Comparison of ENCODE assay signal across 8 cellular contexts in the genomic region with DNA sequence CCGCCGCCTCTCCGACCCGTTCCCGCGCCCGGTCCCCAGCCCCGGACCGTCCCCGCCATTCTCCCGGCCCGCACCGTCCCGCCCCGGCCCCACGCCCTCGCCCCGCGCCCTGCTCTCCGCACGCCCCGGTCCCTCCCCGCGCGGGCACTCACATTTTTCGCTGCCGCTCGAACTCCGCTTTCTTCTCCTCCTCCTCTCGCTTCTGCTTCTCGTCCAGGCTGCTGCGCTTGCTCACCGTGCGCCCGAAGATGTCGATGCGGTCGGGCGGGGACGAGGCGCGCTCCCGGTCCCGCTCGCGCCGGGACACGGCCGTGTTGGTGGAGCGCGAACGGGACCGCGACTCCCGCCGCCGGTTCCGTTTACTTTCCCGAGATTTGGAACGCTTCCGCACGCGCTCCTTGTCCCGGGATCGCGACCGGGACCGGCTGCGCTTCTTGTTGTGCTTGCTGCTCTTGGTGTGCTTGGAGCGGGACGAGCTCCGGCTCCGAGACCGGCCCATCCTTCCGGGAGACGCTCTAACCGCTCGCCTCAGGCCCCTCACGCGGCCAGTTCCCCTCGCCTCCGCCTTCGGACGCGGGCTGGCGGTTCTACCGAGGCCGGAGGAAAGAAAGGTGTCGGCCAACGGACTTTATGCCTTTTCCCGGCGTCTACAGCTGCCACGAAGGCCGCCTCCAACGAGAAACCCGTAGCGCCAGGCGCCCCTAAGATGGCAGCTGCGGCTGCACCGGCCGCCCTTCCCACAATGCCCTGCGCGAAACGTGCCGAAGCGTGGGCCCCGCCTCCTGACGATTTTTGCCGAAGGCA. TPM values are rescaled to one million over a fixed set of nuclear protein-coding genes. Genes with fewer than 3 reads are reported as not detected.
A peak's percentile ranks its signal among the peaks of the same experiment; 100 is the strongest.
DNase-seq lines count a peak whose midpoint lies in the region; ATAC-seq and TF ChIP-seq lines count a peak whose summit lies in the region.

A gene with protein sequence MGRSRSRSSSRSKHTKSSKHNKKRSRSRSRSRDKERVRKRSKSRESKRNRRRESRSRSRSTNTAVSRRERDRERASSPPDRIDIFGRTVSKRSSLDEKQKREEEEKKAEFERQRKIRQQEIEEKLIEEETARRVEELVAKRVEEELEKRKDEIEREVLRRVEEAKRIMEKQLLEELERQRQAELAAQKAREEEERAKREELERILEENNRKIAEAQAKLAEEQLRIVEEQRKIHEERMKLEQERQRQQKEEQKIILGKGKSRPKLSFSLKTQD (minus strand): TSS at position 717 of the 804 bp plus-strand sequence. CDS start 218 bp downstream, at position 499.

- intact Hi-C loops in CD4-positive, alpha-beta T cell (cut with DNase I, micrococcal nuclease) = loop anchor here (1.0 to 5.0 kb wide), 3 partner anchors 30 to 1650 kb away; a partner anchor contains a TSS

- H3K4me1 Mint-ChIP-seq in CD4-positive, alpha-beta T cell (ENCODE audit: low read depth) = peaks cover 62% of the 10 kb centered on the region
- H3K4me1 Mint-ChIP-seq in mesothelial cell of epicardium = peaks cover 44% of the 10 kb centered on the region

- no peak for TF ChIP-seq CTCF in CD4-positive, alpha-beta T cell (IDR thresholded peaks at IDR 0.05)
- no peak for TF ChIP-seq CTCF in mesothelial cell of epicardium (IDR thresholded peaks at IDR 0.05; ENCODE audit: unreplicated experiment)

- H3K4me3 Mint-ChIP-seq in CD4-positive, alpha-beta T cell = peak within 1 kb of the TSS; percentile 94
- peak within 1 kb of the TSS; percentile 94 for H3K4me3 Mint-ChIP-seq in mesothelial cell of epicardium

- H3K36me3 Mint-ChIP-seq in CD4-positive, alpha-beta T cell (ENCODE audit: low read depth) = peaks cover 24% of the 10 kb centered on the region
- no peaks in the 10 kb centered on the region for H3K36me3 Mint-ChIP-seq in mesothelial cell of epicardium

- H3K27me3 Mint-ChIP-seq in CD4-positive, alpha-beta T cell = no peaks in the 10 kb centered on the region
- H3K27me3 Mint-ChIP-seq in mesothelial cell of epicardium (ENCODE audit: low read depth) = no peaks in the 10 kb centered on the region

- DNase-seq in CD4-positive, alpha-beta T cell = peak; percentile 90 to 98 (median 96)
- DNase-seq in NOMO-1 (lab: John Stamatoyannopoulos, UW; ENCODE audit: unreplicated experiment in 2 of 2) (peak; percentile 88 to 95), mesothelial cell of epicardium (ENCODE audit: low spot score in 2 of 2, unreplicated experiment in 2 of 2) (peak; percentile 91 to 98)
- peak; percentile 78 for DNase-seq in activated CD8-positive, alpha-beta memory T cell treated with anti-CD3 and anti-CD28 coated beads, Interleukin-2, amount 50 U/mL, for 1 hour (ENCODE audit: extremely low read depth)
- peak; percentile 92 to 94 for DNase-seq in stimulated activated CD8-positive, alpha-beta memory T cell treated with anti-CD3 and anti-CD28 coated beads, Interleukin-2, amount 100 ng/mL, for 1 hour (ENCODE audit: low read depth in 2 of 2)

- in situ Hi-C loops in endometrial microvascular endothelial cells (cut with HindIII; ENCODE audit: inconsistent ontology term, low pct_unique_long_range_greater_than_20kb, low sequenced_read_pairs) = loop anchor here (25.0 kb wide), 1 partner anchor 120 kb away; no protein-coding TSS in a partner anchor

- no peaks in the 10 kb centered on the region for H3K9me3 ChIP-seq in CD4-positive, alpha-beta T cell (ENCODE audit: control insufficient read depth, low read length)

- H3K9me3 Mint-ChIP-seq in CD4-positive, alpha-beta T cell = no peaks in the 10 kb centered on the region
- no peaks in the 10 kb centered on the region for H3K9me3 Mint-ChIP-seq in mesothelial cell of epicardium

- H3K27me3 ChIP-seq in CD4-positive, alpha-beta T cell (ENCODE audit: control insufficient read depth, insufficient read depth, low read length) = no peaks in the 10 kb centered on the region

- POLR2A ChIA-PET in CD4-positive, alpha-beta T cell (lab: Charles Lee) = interaction anchor here (0.6 to 3.6 kb wide), 7 partner anchors 14 to 1428 kb away, joined by 3 to 35 read pairs (median 5); a partner anchor contains a TSS

- peak within 1 kb of the TSS; percentile 95 for H3K27ac ChIP-seq in CD4-positive, alpha-beta T cell (ENCODE audit: low read depth, low read length)

- H3K27ac Mint-ChIP-seq in CD4-positive, alpha-beta T cell = peak within 1 kb of the TSS; percentile 92
- peak within 1 kb of the TSS; percentile 96 for H3K27ac Mint-ChIP-seq in mesothelial cell of epicardium

- ATAC-seq in CD4-positive, alpha-beta T cell (ENCODE audit: poor library complexity) = peak; percentile 85
- ATAC-seq in GM19395 (IDR thresholded peaks at IDR 0.05; ENCODE audit: unreplicated experiment) (peak; percentile 77), HG03558 (IDR thresholded peaks at IDR 0.05; ENCODE audit: extremely low read depth, unreplicated experiment) (peak; percentile 51)

- CTCF ChIA-PET in CD4-positive, alpha-beta T cell (lab: Charles Lee) = interaction anchor here (1.0 to 2.3 kb wide), 2 partner anchors 22 to 31 kb away, joined by 3 to 16 read pairs; a partner anchor contains a TSS

RNA-seq across cellular contexts. Expression of the gene that starts here (rescaled TPM):
- total RNA-seq in CD4-positive, alpha-beta T cell = 100 to 1,000 TPM; 146 to 152 TPM
- total RNA-seq in endometrial microvascular endothelial cells (ENCODE audit: inconsistent ontology term) (24.8 TPM), mesothelial cell of epicardium (231 to 235 TPM (median 233 TPM) in 3 replicates)

Comparison
In these comparisons a context has a peak if more than half of its experiments do, and no peak if none do; other contexts are left out.
1. Peak in every context shown above with its lines: DNase-seq, ATAC-seq and H3K27ac ChIP-seq.